13 cellular contexts compared by ENCODE assay signal in the genomic region with DNA sequence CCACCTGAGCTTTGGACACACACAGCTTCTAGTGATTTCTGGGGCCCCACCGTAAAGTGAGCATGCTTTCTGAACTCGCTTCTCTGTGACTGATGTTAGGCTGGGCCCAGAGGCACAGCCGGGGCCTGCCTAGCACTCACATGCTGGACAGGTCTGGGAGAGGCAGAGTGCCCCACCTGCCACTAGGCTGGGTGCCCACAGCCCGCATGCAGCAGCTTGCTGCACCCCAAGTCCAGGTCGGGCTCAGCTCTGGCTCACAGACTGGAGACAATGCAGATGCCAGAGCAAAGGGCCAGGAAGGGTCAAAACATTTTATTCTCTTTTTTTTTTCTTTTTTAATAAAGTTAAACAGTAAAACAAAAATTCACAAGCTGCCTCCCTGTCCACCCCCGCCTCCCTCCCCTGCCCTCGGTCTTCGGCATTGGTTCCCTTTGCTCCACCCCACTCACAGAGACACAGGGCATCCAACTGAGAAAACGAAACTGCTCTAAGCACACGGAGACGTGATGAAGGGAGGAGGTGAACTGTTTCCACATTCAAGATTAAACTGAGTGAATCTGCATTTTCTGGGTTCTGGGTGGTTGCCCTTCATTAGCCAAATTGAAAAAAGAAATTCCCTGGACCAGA. TPM values are rescaled to one million over a fixed set of nuclear protein-coding genes. Genes with fewer than 3 reads are reported as not detected.
DNase-seq lines count a peak whose midpoint lies in the region; ATAC-seq, FAIRE-seq and TF ChIP-seq lines count a peak whose summit lies in the region.
"Had no signal": no experiment of that assay in that cellular context is flagged by ENCODE, and none has a peak within 500 bp of the region (broad histone marks: within the 10 kb centered on the region; RNA-seq: fewer than 3 reads in every experiment).

No MANE protein-coding gene starts in this region.

- H3K36me3 Mint-ChIP-seq in activated CD4-positive, alpha-beta memory T cell treated with anti-CD3 and anti-CD28 coated beads, Interleukin-2, amount 10 ng/mL, durations not matched to agents 7 days and 5 days (ENCODE audit: low read depth), result peaks cover 76% of the 10 kb centered on the region
- H3K36me3 Mint-ChIP-seq in stimulated activated naive B cell treated with anti-CD40 and anti-IgM and Interleukin-4, amounts not matched to agents 10 μg/mL and 1 μg/mL and 100 μg/mL, for 72 hours, result peaks cover 43 to 48% of the 10 kb centered on the region in 2 donors
- H3K36me3 Mint-ChIP-seq in effector memory CD8-positive, alpha-beta T cell (ENCODE audit: insufficient read depth), result peaks cover 84% of the 10 kb centered on the region

- peak overlapping the region; percentile 35 to 63 for H3K27ac ChIP-seq in kidney (ENCODE audit: low read depth in 2 of 2, low read length in 2 of 2)

- peaks cover 40 to 46% of the 10 kb centered on the region in 2 donors for H3K4me1 ChIP-seq in kidney (ENCODE audit: control insufficient read depth in 1 of 2, insufficient read depth in 1 of 2, low read depth in 1 of 2, low read length in 2 of 2)

- H3K9me3 ChIP-seq in kidney (ENCODE audit: control insufficient read depth in 1 of 2, low read length in 2 of 2), result no peaks in the 10 kb centered on the region
- H3K9me3 ChIP-seq: mucosa of descending colon had no signal

- DNase-seq in GM12865 (ENCODE audit: low read depth) (peak; percentile 61), kidney (peak; percentile 80), GM13977 (ENCODE audit: low spot score) (no peak), T-helper 2 cell (no peak)
- DNase-seq in activated CD4-positive, alpha-beta memory T cell treated with anti-CD3 and anti-CD28 coated beads, Interleukin-2, amount 10 ng/mL, durations not matched to agents 7 days and 5 days, result no peak
- DNase-seq in stimulated activated naive B cell treated with anti-CD40 and anti-IgM and Interleukin-4, amounts not matched to agents 10 μg/mL and 1 μg/mL and 100 μg/mL, for 72 hours, result no peak
- no peak for DNase-seq in effector memory CD8-positive, alpha-beta T cell
- DNase-seq: DND-41, NCI-H1417 treated with DMSO at 0.1 percent for 48 hours had no signal

- in situ Hi-C loops in GM13977 (cut with MboI; ENCODE audit: low pct_unique_long_range_greater_than_20kb, low sequenced_read_pairs, unreplicated experiment), result no loop called here

- peak overlapping the region; percentile 64 for H3K27ac Mint-ChIP-seq in activated CD4-positive, alpha-beta memory T cell treated with anti-CD3 and anti-CD28 coated beads, Interleukin-2, amount 10 ng/mL, durations not matched to agents 7 days and 5 days
- peak overlapping the region; percentile 75 for H3K27ac Mint-ChIP-seq in stimulated activated naive B cell treated with anti-CD40 and anti-IgM and Interleukin-4, amounts not matched to agents 10 μg/mL and 1 μg/mL and 100 μg/mL, for 72 hours
- H3K27ac Mint-ChIP-seq in effector memory CD8-positive, alpha-beta T cell, result no peak overlapping the region
- H3K27ac Mint-ChIP-seq: WTC11 had no signal

- H3K9ac ChIP-seq in kidney (ENCODE audit: low read length in 2 of 2), result no peak overlapping the region

- H3K4me1 Mint-ChIP-seq in activated CD4-positive, alpha-beta memory T cell treated with anti-CD3 and anti-CD28 coated beads, Interleukin-2, amount 10 ng/mL, durations not matched to agents 7 days and 5 days, result peaks cover 15% of the 10 kb centered on the region
- peaks cover 17 to 55% of the 10 kb centered on the region in 2 donors for H3K4me1 Mint-ChIP-seq in stimulated activated naive B cell treated with anti-CD40 and anti-IgM and Interleukin-4, amounts not matched to agents 10 μg/mL and 1 μg/mL and 100 μg/mL, for 72 hours
- peaks cover 0 to 6% of the 10 kb centered on the region in 2 donors for H3K4me1 Mint-ChIP-seq in effector memory CD8-positive, alpha-beta T cell (ENCODE audit: low read depth in 2 of 2)
- H3K4me1 Mint-ChIP-seq: WTC11 had no signal

- TF ChIP-seq CTCF in GM12865 (IDR thresholded peaks at IDR 0.05; ENCODE audit: insufficient read depth, low read depth, low read length, missing control alignments) (no peak), kidney (IDR thresholded peaks at IDR 0.05; ENCODE audit: borderline replicate concordance, extremely low read depth, insufficient read depth) (no peak), GM13977 (IDR thresholded peaks at IDR 0.05; ENCODE audit: extremely low read depth, insufficient read depth, missing control alignments) (no peak)

- intact Hi-C loops in kidney (cut with DNase I), result no loop called here

- H3K4me3 Mint-ChIP-seq in activated CD4-positive, alpha-beta memory T cell treated with anti-CD3 and anti-CD28 coated beads, Interleukin-2, amount 10 ng/mL, durations not matched to agents 7 days and 5 days, result no peak overlapping the region
- H3K4me3 Mint-ChIP-seq in stimulated activated naive B cell treated with anti-CD40 and anti-IgM and Interleukin-4, amounts not matched to agents 10 μg/mL and 1 μg/mL and 100 μg/mL, for 72 hours, result no peak overlapping the region
- H3K4me3 Mint-ChIP-seq in effector memory CD8-positive, alpha-beta T cell, result no peak overlapping the region
- H3K4me3 Mint-ChIP-seq: WTC11 had no signal

- no peak for ATAC-seq in stimulated activated naive B cell treated with anti-CD40 and anti-IgM and Interleukin-4, amounts not matched to agents 10 μg/mL and 1 μg/mL and 100 μg/mL, for 72 hours (replicated peaks)
- ATAC-seq in effector memory CD8-positive, alpha-beta T cell (replicated peaks), result no peak
- ATAC-seq in GM18498 (IDR thresholded peaks at IDR 0.05; ENCODE audit: unreplicated experiment), result no peak
- ATAC-seq: mucosa of descending colon, WTC11 had no signal

- CTCF ChIA-PET in activated CD4-positive, alpha-beta memory T cell treated with anti-CD3 and anti-CD28 coated beads, Interleukin-2, amount 10 ng/mL, durations not matched to agents 7 days and 5 days (lab: Charles Lee), result interaction anchor here (1.0 kb wide), 1 partner anchor 10 kb away, joined by 6 read pairs; a partner anchor contains a TSS

- FAIRE-seq in kidney (lab: Jason Lieb, UNC), result no peak
- FAIRE-seq: astrocyte had no signal

- peaks cover 14 to 35% of the 10 kb centered on the region in 2 donors for H3K36me3 ChIP-seq in kidney (ENCODE audit: control insufficient read depth in 1 of 2, insufficient read depth in 2 of 2, low read length in 2 of 2)

- no peaks in the 10 kb centered on the region for H3K27me3 Mint-ChIP-seq in activated CD4-positive, alpha-beta memory T cell treated with anti-CD3 and anti-CD28 coated beads, Interleukin-2, amount 10 ng/mL, durations not matched to agents 7 days and 5 days
- no peaks in the 10 kb centered on the region for H3K27me3 Mint-ChIP-seq in stimulated activated naive B cell treated with anti-CD40 and anti-IgM and Interleukin-4, amounts not matched to agents 10 μg/mL and 1 μg/mL and 100 μg/mL, for 72 hours
- no peaks in the 10 kb centered on the region for H3K27me3 Mint-ChIP-seq in effector memory CD8-positive, alpha-beta T cell

- POLR2A ChIA-PET in activated CD4-positive, alpha-beta memory T cell treated with anti-CD3 and anti-CD28 coated beads, Interleukin-2, amount 10 ng/mL, durations not matched to agents 7 days and 5 days (lab: Charles Lee), result interaction anchor here (1.5 to 3.6 kb wide), 3 partner anchors 9 to 137 kb away, joined by 4 to 32 read pairs (median 7); a partner anchor contains a TSS

- no peak overlapping the region for H3K4me3 ChIP-seq in GM12865 (ENCODE audit: low read depth, low read length)
- peak overlapping the region in 1 of 2 donors; percentile 15 for H3K4me3 ChIP-seq in kidney (ENCODE audit: low read length in 2 of 2)
- H3K4me3 ChIP-seq: mucosa of descending colon had no signal

- H3K9me3 Mint-ChIP-seq in activated CD4-positive, alpha-beta memory T cell treated with anti-CD3 and anti-CD28 coated beads, Interleukin-2, amount 10 ng/mL, durations not matched to agents 7 days and 5 days, result no peaks in the 10 kb centered on the region
- H3K9me3 Mint-ChIP-seq in stimulated activated naive B cell treated with anti-CD40 and anti-IgM and Interleukin-4, amounts not matched to agents 10 μg/mL and 1 μg/mL and 100 μg/mL, for 72 hours, result no peaks in the 10 kb centered on the region
- H3K9me3 Mint-ChIP-seq in effector memory CD8-positive, alpha-beta T cell, result no peaks in the 10 kb centered on the region
- H3K9me3 Mint-ChIP-seq: WTC11 had no signal

RNA-seq across cellular contexts. Expression of a gene that starts 9.7 kb away (rescaled TPM):
- 10 to 100 TPM; 89.8 to 91.0 TPM for total RNA-seq in activated CD4-positive, alpha-beta memory T cell treated with anti-CD3 and anti-CD28 coated beads, Interleukin-2, amount 10 ng/mL, durations not matched to agents 7 days and 5 days
- 87.5 TPM for total RNA-seq in kidney
- 64.0 TPM for polyA plus RNA-seq in kidney (ENCODE audit: insufficient read depth, low read depth, low replicate concordance)

RNA-seq across cellular contexts. Expression of a gene that starts 41.0 kb away (rescaled TPM):
- 10 to 100 TPM; 88.7 to 95.1 TPM for total RNA-seq in activated CD4-positive, alpha-beta memory T cell treated with anti-CD3 and anti-CD28 coated beads, Interleukin-2, amount 10 ng/mL, durations not matched to agents 7 days and 5 days
- 88.1 TPM for total RNA-seq in kidney
- polyA plus RNA-seq in kidney (ENCODE audit: insufficient read depth, low read depth, low replicate concordance), result 141 TPM

RNA-seq across cellular contexts. Expression of a gene that starts 43.6 kb away (rescaled TPM):
- total RNA-seq in activated CD4-positive, alpha-beta memory T cell treated with anti-CD3 and anti-CD28 coated beads, Interleukin-2, amount 10 ng/mL, durations not matched to agents 7 days and 5 days, result 10 to 100 TPM; 21.3 to 22.7 TPM
- 26.8 TPM for total RNA-seq in kidney
- polyA plus RNA-seq in kidney (ENCODE audit: insufficient read depth, low read depth, low replicate concordance), result 21.2 TPM

RNA-seq across cellular contexts. Expression of a gene that starts 45.8 kb away (rescaled TPM):
- total RNA-seq in activated CD4-positive, alpha-beta memory T cell treated with anti-CD3 and anti-CD28 coated beads, Interleukin-2, amount 10 ng/mL, durations not matched to agents 7 days and 5 days, result 1 to 10 TPM; 1.7 to 2.0 TPM
- total RNA-seq in kidney, result 6.0 TPM
- 4.6 TPM for polyA plus RNA-seq in kidney (ENCODE audit: insufficient read depth, low read depth, low replicate concordance)

RNA-seq across cellular contexts. Expression of a gene that starts 57.5 kb away (rescaled TPM):
- total RNA-seq in activated CD4-positive, alpha-beta memory T cell treated with anti-CD3 and anti-CD28 coated beads, Interleukin-2, amount 10 ng/mL, durations not matched to agents 7 days and 5 days, result 100 to 1,000 TPM; 177 to 183 TPM
- total RNA-seq in kidney, result 104 TPM
- 33.7 TPM for polyA plus RNA-seq in kidney (ENCODE audit: insufficient read depth, low read depth, low replicate concordance)

Comparison
In these comparisons a context has a peak if more than half of its experiments do, and no peak if none do; other contexts are left out.
1. DNase-seq: peak in GM12865 (single experiment) and kidney (single experiment); none in activated CD4-positive, alpha-beta memory T cell treated with anti-CD3 and anti-CD28 coated beads, Interleukin-2, amount 10 ng/mL, durations not matched to agents 7 days and 5 days (single experiment), stimulated activated naive B cell treated with anti-CD40 and anti-IgM and Interleukin-4, amounts not matched to agents 10 μg/mL and 1 μg/mL and 100 μg/mL, for 72 hours (single experiment), effector memory CD8-positive, alpha-beta T cell (0 of 3), GM13977 (single experiment) and T-helper 2 cell (0 of 5).
2. H3K27ac Mint-ChIP-seq: peak in activated CD4-positive, alpha-beta memory T cell treated with anti-CD3 and anti-CD28 coated beads, Interleukin-2, amount 10 ng/mL, durations not matched to agents 7 days and 5 days (single experiment) and stimulated activated naive B cell treated with anti-CD40 and anti-IgM and Interleukin-4, amounts not matched to agents 10 μg/mL and 1 μg/mL and 100 μg/mL, for 72 hours (single experiment); none in effector memory CD8-positive, alpha-beta T cell (0 of 2).